7 cellular contexts compared by ENCODE assay signal in the genomic region with DNA sequence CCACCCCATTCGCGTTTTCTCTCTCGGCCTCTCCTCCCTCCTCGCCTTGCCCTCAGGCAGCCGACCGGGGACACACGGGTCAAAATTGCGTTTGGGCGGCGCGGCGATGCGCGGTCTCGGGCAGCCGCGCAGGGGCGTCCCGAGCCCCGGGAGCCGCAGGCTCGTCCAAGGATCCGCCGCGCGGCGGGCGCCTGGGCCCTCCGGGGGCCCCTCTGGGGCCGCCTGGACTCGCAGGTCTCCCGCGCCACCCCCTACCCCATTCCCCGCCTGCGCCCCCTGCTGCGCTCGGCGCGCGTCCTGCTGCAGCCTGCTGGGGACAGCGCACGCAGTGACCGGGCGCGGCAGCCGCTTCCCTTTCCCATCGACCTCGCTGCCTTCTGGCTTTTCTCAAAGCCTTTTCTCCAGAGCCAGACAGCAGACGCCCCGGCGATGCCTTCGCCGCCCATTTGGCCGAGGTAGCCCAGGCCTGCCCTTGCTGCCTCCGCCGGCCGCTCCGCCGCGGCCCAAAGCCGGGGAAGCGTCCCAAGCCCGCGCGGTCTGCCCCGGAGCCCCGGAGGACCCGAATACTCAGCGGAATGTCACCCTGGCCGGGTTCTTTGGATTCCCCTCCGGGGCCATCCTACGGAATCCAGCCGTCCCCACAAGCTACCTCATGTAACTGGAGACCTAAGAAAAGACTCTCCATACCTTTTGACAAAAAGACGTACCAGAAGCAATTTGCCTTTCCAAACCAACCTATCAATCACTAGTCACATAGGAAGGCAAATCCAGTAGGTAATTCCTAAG. TPM values are rescaled to one million over a fixed set of nuclear protein-coding genes. Genes with fewer than 3 reads are reported as not detected.
DNase-seq lines count a peak whose midpoint lies in the region; ATAC-seq, FAIRE-seq and TF ChIP-seq lines count a peak whose summit lies in the region.

No MANE protein-coding gene starts in this region.

- H3K27me3 ChIP-seq in ascending aorta = no peaks in the 10 kb centered on the region

- H3K27ac ChIP-seq in ascending aorta = no peak overlapping the region

- no peak for TF ChIP-seq CTCF in ascending aorta (IDR thresholded peaks at IDR 0.05)

- CTCF ChIA-PET in HEK293T (lab: Yijun Ruan, JAX) = no interaction called here

- H3K4me3 ChIP-seq in ascending aorta = peak overlapping the region; percentile 49 to 66

- POLR2A ChIA-PET in HEK293T (lab: Yijun Ruan, JAX) = no interaction called here

- no peaks in the 10 kb centered on the region for H3K36me3 ChIP-seq in ascending aorta

- H3K9me3 ChIP-seq in ascending aorta = no peaks in the 10 kb centered on the region

- no peak for FAIRE-seq in GM12892 (lab: Jason Lieb, UNC)

- no peaks in the 10 kb centered on the region for H3K4me1 ChIP-seq in ascending aorta

- DNase-seq in HEK293T (ENCODE audit: extremely low spot score) (peak; percentile 62), ascending aorta (ENCODE audit: low spot score in 2 of 2) (no peak), iPS-NIHi11 (ENCODE audit: low spot score) (peak; percentile 60), GM12892 (ENCODE audit: insufficient read length) (no peak), T-helper 1 cell (no peak)
- DNase-seq in stimulated activated naive CD8-positive, alpha-beta T cell treated with anti-CD3 and anti-CD28 coated beads, Interleukin-15, Interleukin-2, amounts not matched to agents 100 U/mL and 50 U/mL, for 24 hours = peak; percentile 4

- peak; percentile 28 for ATAC-seq in stimulated activated naive CD8-positive, alpha-beta T cell treated with anti-CD3 and anti-CD28 coated beads, Interleukin-15, Interleukin-2, amounts not matched to agents 100 U/mL and 50 U/mL, for 24 hours
- no peak for ATAC-seq in HG03354 (IDR thresholded peaks at IDR 0.05; ENCODE audit: poor library complexity, severe bottlenecking, unreplicated experiment)

- intact Hi-C loops in ascending aorta (cut with DNase I) = no loop called here

- no peak for TF ChIP-seq POLR2A in GM12892 (IDR thresholded peaks at IDR 0.05; ENCODE audit: low read depth, low read length)

TF ChIP-seq in HEK293T, 16 proteins besides CTCF, POLR2A, EP300 and RAD21:
- TF ChIP-seq LEF1 (IDR thresholded peaks at IDR 0.05; ENCODE audit: borderline replicate concordance) (no peak), SUZ12 (IDR thresholded peaks at IDR 0.05) (no peak), L3MBTL2 (conservative IDR thresholded peaks at IDR 0.05) (no peak), FOXM1 (IDR thresholded peaks at IDR 0.05; ENCODE audit: borderline replicate concordance) (no peak), CTBP1 (IDR thresholded peaks at IDR 0.05; ENCODE audit: borderline replicate concordance) (no peak), ZNF384 (IDR thresholded peaks at IDR 0.05) (no peak), TARDBP (IDR thresholded peaks at IDR 0.05) (no peak), ELF4 (IDR thresholded peaks at IDR 0.05) (no peak), ARNT (IDR thresholded peaks at IDR 0.05) (no peak), BHLHE40 (IDR thresholded peaks at IDR 0.05; ENCODE audit: borderline replicate concordance) (no peak), SP1 (IDR thresholded peaks at IDR 0.05) (no peak), NFRKB (IDR thresholded peaks at IDR 0.05) (no peak), FOXK2 (IDR thresholded peaks at IDR 0.05) (no peak), FOXA1 (IDR thresholded peaks at IDR 0.05) (no peak), HDGF (IDR thresholded peaks at IDR 0.05; ENCODE audit: borderline replicate concordance) (no peak)
- TF ChIP-seq, protein P1, sequence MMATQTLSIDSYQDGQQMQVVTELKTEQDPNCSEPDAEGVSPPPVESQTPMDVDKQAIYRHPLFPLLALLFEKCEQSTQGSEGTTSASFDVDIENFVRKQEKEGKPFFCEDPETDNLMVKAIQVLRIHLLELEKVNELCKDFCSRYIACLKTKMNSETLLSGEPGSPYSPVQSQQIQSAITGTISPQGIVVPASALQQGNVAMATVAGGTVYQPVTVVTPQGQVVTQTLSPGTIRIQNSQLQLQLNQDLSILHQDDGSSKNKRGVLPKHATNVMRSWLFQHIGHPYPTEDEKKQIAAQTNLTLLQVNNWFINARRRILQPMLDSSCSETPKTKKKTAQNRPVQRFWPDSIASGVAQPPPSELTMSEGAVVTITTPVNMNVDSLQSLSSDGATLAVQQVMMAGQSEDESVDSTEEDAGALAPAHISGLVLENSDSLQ (IDR thresholded peaks at IDR 0.05) = no peak

RNA-seq across cellular contexts. Expression of a gene that starts 16.5 kb away (rescaled TPM):
- total RNA-seq in ascending aorta = not detected
- polyA plus RNA-seq in GM12892 (2012; ENCODE audit: missing spikeins) = not detected

Comparison
In these comparisons a context has a peak if more than half of its experiments do, and no peak if none do; other contexts are left out.
1. DNase-seq: peak in HEK293T (single experiment), iPS-NIHi11 (single experiment) and stimulated activated naive CD8-positive, alpha-beta T cell treated with anti-CD3 and anti-CD28 coated beads, Interleukin-15, Interleukin-2, amounts not matched to agents 100 U/mL and 50 U/mL, for 24 hours (single experiment); none in ascending aorta (0 of 2), GM12892 (single experiment) and T-helper 1 cell (0 of 5).